1 cellular context compared by ENCODE assay signal in the genomic region with DNA sequence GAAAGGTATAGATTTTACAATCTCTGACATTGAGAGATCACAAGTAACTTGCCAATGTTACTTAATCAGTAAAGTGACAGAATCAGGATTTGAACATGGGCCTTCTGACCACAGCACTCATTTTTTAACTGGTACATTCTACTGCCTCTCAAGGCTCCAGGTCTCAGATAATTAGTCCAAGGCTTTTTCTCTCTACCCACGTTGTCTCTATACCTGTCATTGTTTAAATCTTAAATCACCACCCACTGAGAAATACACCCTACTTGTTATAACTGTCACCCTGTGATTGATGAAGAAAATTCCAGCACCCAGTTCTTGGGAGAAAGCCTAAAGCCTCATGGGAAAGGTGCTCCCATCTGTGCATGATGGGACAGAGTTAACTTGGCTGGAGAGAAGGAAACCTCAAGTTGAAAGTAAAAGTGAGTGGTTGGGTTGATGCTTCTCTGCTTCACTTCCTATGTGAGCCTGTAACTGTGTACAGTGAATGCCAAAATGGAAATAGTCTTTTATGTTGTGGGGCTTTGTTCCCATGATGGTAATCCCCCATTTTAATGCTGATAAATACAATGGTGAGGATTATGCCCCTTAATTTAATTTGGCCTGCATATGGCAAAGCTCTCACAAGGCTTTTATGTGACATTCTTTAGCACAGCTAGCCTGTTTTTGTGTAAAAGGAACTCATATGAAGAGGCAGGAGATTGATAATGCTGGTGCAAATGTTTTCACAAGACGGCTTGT.
TF ChIP-seq lines count a peak whose summit lies in the region.

No MANE protein-coding gene starts in this region.

TF ChIP-seq in HepG2, 621 proteins besides CTCF, POLR2A, EP300 and RAD21 (continued from another document):
- TF ChIP-seq ZNF512B (CRISPR knock-in tag; IDR thresholded peaks at IDR 0.05; ENCODE audit: borderline replicate concordance), result no peak
- no peak for TF ChIP-seq SMAD9 (CRISPR knock-in tag; IDR thresholded peaks at IDR 0.05)
- no peak for TF ChIP-seq HOXA3 (CRISPR knock-in tag; IDR thresholded peaks at IDR 0.05)
- TF ChIP-seq, protein P1, sequence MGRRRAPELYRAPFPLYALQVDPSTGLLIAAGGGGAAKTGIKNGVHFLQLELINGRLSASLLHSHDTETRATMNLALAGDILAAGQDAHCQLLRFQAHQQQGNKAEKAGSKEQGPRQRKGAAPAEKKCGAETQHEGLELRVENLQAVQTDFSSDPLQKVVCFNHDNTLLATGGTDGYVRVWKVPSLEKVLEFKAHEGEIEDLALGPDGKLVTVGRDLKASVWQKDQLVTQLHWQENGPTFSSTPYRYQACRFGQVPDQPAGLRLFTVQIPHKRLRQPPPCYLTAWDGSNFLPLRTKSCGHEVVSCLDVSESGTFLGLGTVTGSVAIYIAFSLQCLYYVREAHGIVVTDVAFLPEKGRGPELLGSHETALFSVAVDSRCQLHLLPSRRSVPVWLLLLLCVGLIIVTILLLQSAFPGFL (CRISPR knock-in tag; IDR thresholded peaks at IDR 0.05), result no peak
- no peak for TF ChIP-seq ZNF12 (CRISPR knock-in tag; IDR thresholded peaks at IDR 0.05)
- TF ChIP-seq ZNF205 (CRISPR knock-in tag; IDR thresholded peaks at IDR 0.05), result no peak
- TF ChIP-seq KDM2A (CRISPR knock-in tag; IDR thresholded peaks at IDR 0.05; ENCODE audit: borderline replicate concordance, low read depth), result no peak
